ENCODE assay signal across 1 cellular context in genomic region chr10:101062231-101063161, GRCh38.
TF ChIP-seq lines count a peak whose summit lies in the region.

No MANE protein-coding gene starts in this region.

TF ChIP-seq in K562, 482 proteins besides CTCF, POLR2A, EP300 and RAD21 (continued from another document and continues in another):
- TF ChIP-seq AFF1 (IDR thresholded peaks at IDR 0.05; ENCODE audit: low read depth in 1 of 2, partially characterized antibody in 2 of 2) (no peak), E2F3 (CRISPR knock-in tag; IDR thresholded peaks at IDR 0.05) (0 out of 2 replicates have a peak, but pooled peaks have one; percentile 39), GATAD2A (IDR thresholded peaks at IDR 0.05) (peak; percentile 32; the same call in 1 of the 2 replicates), ATF1 (CRISPR knock-in tag; IDR thresholded peaks at IDR 0.05) (no peak), ATF1 (tag; IDR thresholded peaks at IDR 0.05) (peak; percentile 60), MCM7 (IDR thresholded peaks at IDR 0.05) (no peak), TRIM28 (IDR thresholded peaks at IDR 0.05) (no peak), GATA2 (CRISPR knock-in tag; IDR thresholded peaks at IDR 0.05) (0 out of 2 replicates have a peak, but pooled peaks have one; percentile 26), ZKSCAN8 (CRISPR knock-in tag; IDR thresholded peaks at IDR 0.05) (peak; percentile 47; the same call in 1 of the 2 replicates), CXXC5 (CRISPR knock-in tag; IDR thresholded peaks at IDR 0.05) (peak; percentile 88), PHF8 (IDR thresholded peaks at IDR 0.05; ENCODE audit: borderline replicate concordance, low read length) (peak; percentile 45; the same call in 1 of the 2 replicates), CBFA2T3 (IDR thresholded peaks at IDR 0.05) (peak; percentile 64), NFIC (IDR thresholded peaks at IDR 0.05) (peak; percentile 97), AFF4 (CRISPR knock-in tag; IDR thresholded peaks at IDR 0.05) (0 out of 2 replicates have a peak, but pooled peaks have one; percentile 29), KDM1A (IDR thresholded peaks at IDR 0.05) (peak in 1 of 2 experiments; percentile 60; a peak in 2 of 4 replicates), RB1 (IDR thresholded peaks at IDR 0.05; ENCODE audit: low read depth) (peak; percentile 69; the same call in 1 of the 2 replicates), RBM22 (IDR thresholded peaks at IDR 0.05; ENCODE audit: low read depth, low read length, poor library complexity, severe bottlenecking) (no peak), ZNF592 (IDR thresholded peaks at IDR 0.05) (peak; percentile 94), CBX1 (IDR thresholded peaks at IDR 0.05; ENCODE audit: low read depth) (peak; percentile 33; the same call in 1 of the 2 replicates), ZC3H4 (CRISPR knock-in tag; IDR thresholded peaks at IDR 0.05; ENCODE audit: borderline replicate concordance) (no peak), HNRNPLL (IDR thresholded peaks at IDR 0.05; ENCODE audit: low read depth, low read length, poor library complexity, severe bottlenecking) (no peak), NCOA6 (IDR thresholded peaks at IDR 0.05) (peak; percentile 50; the same call in 1 of the 2 replicates), ZNF143 (CRISPR knock-in tag; IDR thresholded peaks at IDR 0.05) (no peak), BRD4 (IDR thresholded peaks at IDR 0.05) (no peak), ZNF445 (CRISPR knock-in tag; IDR thresholded peaks at IDR 0.05; ENCODE audit: low read depth) (no peak), ARID3B (CRISPR knock-in tag; IDR thresholded peaks at IDR 0.05; ENCODE audit: borderline replicate concordance) (no peak), SAP30 (IDR thresholded peaks at IDR 0.05; ENCODE audit: borderline replicate concordance, insufficient read depth, low read depth, low read length, poor library complexity, severe bottlenecking) (no peak), SRF (CRISPR knock-in tag; IDR thresholded peaks at IDR 0.05) (0 out of 4 replicates have a peak, but pooled peaks of 1 of the 2 experiments have one; percentile 23), NCOA2 (IDR thresholded peaks at IDR 0.05; ENCODE audit: partially characterized antibody in 2 of 2) (no peak), HNRNPK (IDR thresholded peaks at IDR 0.05; ENCODE audit: low read depth, low read length, poor library complexity, severe bottlenecking) (no peak)
- TF ChIP-seq, protein P1, sequence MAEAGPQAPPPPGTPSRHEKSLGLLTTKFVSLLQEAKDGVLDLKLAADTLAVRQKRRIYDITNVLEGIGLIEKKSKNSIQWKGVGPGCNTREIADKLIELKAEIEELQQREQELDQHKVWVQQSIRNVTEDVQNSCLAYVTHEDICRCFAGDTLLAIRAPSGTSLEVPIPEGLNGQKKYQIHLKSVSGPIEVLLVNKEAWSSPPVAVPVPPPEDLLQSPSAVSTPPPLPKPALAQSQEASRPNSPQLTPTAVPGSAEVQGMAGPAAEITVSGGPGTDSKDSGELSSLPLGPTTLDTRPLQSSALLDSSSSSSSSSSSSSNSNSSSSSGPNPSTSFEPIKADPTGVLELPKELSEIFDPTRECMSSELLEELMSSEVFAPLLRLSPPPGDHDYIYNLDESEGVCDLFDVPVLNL (CRISPR knock-in tag; IDR thresholded peaks at IDR 0.05; ENCODE audit: low read depth) = peak; percentile 54; the same call in 1 of the 2 replicates
- TF ChIP-seq, protein P2, sequence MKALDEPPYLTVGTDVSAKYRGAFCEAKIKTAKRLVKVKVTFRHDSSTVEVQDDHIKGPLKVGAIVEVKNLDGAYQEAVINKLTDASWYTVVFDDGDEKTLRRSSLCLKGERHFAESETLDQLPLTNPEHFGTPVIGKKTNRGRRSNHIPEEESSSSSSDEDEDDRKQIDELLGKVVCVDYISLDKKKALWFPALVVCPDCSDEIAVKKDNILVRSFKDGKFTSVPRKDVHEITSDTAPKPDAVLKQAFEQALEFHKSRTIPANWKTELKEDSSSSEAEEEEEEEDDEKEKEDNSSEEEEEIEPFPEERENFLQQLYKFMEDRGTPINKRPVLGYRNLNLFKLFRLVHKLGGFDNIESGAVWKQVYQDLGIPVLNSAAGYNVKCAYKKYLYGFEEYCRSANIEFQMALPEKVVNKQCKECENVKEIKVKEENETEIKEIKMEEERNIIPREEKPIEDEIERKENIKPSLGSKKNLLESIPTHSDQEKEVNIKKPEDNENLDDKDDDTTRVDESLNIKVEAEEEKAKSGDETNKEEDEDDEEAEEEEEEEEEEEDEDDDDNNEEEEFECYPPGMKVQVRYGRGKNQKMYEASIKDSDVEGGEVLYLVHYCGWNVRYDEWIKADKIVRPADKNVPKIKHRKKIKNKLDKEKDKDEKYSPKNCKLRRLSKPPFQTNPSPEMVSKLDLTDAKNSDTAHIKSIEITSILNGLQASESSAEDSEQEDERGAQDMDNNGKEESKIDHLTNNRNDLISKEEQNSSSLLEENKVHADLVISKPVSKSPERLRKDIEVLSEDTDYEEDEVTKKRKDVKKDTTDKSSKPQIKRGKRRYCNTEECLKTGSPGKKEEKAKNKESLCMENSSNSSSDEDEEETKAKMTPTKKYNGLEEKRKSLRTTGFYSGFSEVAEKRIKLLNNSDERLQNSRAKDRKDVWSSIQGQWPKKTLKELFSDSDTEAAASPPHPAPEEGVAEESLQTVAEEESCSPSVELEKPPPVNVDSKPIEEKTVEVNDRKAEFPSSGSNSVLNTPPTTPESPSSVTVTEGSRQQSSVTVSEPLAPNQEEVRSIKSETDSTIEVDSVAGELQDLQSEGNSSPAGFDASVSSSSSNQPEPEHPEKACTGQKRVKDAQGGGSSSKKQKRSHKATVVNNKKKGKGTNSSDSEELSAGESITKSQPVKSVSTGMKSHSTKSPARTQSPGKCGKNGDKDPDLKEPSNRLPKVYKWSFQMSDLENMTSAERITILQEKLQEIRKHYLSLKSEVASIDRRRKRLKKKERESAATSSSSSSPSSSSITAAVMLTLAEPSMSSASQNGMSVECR (CRISPR knock-in tag; IDR thresholded peaks at IDR 0.05) = peak; percentile 32; the same call in 1 of the 2 replicates
- TF ChIP-seq, protein P3, sequence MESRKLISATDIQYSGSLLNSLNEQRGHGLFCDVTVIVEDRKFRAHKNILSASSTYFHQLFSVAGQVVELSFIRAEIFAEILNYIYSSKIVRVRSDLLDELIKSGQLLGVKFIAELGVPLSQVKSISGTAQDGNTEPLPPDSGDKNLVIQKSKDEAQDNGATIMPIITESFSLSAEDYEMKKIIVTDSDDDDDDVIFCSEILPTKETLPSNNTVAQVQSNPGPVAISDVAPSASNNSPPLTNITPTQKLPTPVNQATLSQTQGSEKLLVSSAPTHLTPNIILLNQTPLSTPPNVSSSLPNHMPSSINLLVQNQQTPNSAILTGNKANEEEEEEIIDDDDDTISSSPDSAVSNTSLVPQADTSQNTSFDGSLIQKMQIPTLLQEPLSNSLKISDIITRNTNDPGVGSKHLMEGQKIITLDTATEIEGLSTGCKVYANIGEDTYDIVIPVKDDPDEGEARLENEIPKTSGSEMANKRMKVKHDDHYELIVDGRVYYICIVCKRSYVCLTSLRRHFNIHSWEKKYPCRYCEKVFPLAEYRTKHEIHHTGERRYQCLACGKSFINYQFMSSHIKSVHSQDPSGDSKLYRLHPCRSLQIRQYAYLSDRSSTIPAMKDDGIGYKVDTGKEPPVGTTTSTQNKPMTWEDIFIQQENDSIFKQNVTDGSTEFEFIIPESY (CRISPR knock-in tag; IDR thresholded peaks at IDR 0.05) = peak; percentile 53
- TF ChIP-seq, protein P4, sequence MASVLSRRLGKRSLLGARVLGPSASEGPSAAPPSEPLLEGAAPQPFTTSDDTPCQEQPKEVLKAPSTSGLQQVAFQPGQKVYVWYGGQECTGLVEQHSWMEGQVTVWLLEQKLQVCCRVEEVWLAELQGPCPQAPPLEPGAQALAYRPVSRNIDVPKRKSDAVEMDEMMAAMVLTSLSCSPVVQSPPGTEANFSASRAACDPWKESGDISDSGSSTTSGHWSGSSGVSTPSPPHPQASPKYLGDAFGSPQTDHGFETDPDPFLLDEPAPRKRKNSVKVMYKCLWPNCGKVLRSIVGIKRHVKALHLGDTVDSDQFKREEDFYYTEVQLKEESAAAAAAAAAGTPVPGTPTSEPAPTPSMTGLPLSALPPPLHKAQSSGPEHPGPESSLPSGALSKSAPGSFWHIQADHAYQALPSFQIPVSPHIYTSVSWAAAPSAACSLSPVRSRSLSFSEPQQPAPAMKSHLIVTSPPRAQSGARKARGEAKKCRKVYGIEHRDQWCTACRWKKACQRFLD (CRISPR knock-in tag; IDR thresholded peaks at IDR 0.05) = peak; percentile 59
